In the genomic region with DNA sequence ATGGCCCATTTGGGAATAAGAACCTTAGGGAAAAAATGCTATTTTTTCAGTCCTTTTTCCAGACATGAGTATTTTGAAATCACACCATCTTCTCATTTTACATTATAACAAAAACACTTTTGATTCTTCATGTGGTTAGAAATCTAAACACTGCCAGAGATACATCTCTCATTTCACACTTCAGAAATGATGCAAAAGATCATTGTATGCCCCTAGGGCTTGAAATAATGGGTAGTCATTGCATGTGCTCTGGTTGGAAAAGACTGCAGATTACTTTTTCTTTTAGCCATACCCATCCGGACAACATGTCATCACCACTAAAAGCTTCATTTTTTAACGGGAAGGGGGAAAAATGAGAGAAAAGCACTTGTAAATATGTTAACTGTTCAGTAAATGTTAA, we compare ENCODE assay signal across 14 cellular contexts.
DNase-seq lines count a peak whose midpoint lies in the region; ATAC-seq and TF ChIP-seq lines count a peak whose summit lies in the region.
"Had no signal": no experiment of that assay in that cellular context is flagged by ENCODE, and none has a peak within 500 bp of the region (broad histone marks: within the 10 kb centered on the region; RNA-seq: fewer than 3 reads in every experiment).

No MANE protein-coding gene starts in this region.

- peak; percentile 74 for DNase-seq in MCF 10A (ENCODE audit: unreplicated experiment)
- no peak for DNase-seq in breast epithelium (ENCODE audit: low spot score in 2 of 2)
- DNase-seq in SK-N-MC (ENCODE audit: low read depth, low spot score) = peak; percentile 45
- DNase-seq in fibroblast of peridontal ligament (ENCODE audit: extremely low read depth) = peak; percentile 23
- no peak for DNase-seq in stimulated activated CD4-positive, alpha-beta T cell treated with anti-CD3 and anti-CD28 coated beads, Interleukin-2, amount 100 ng/mL, for 48 hours
- DNase-seq in mucosa of descending colon = no peak
- no peak for DNase-seq in AG08395 (ENCODE audit: low spot score)
- DNase-seq: 8988T; Calu3; CD4-positive, CD25-positive, alpha-beta regulatory T cell; DMS 273 treated with DMSO at 0.1 percent for 48 hours; GOT3; H9 had no signal

- H3K9me3 ChIP-seq in breast epithelium (no peaks in the 10 kb centered on the region), SK-N-MC (ENCODE audit: low read depth, low read length) (no peaks in the 10 kb centered on the region), mucosa of descending colon (no peaks in the 10 kb centered on the region)
- H3K9me3 ChIP-seq: BLaER1 treated with 17β-estradiol and CSF1 and Interleukin-3, amounts not matched to agents 10 nM and 100 nM had no signal

- no peak overlapping the region for H3K4me3 Mint-ChIP-seq in MCF 10A (ENCODE audit: unreplicated experiment)
- H3K4me3 Mint-ChIP-seq: CD4-positive, CD25-positive, alpha-beta regulatory T cell; H9 had no signal

- no TSS peak for BruUV-seq in MCF 10A (replicated peaks; lab: Mats Ljungman, UMichigan)

- H3K27ac Mint-ChIP-seq in MCF 10A (ENCODE audit: low read depth, unreplicated experiment) = no peak overlapping the region
- H3K27ac Mint-ChIP-seq: CD4-positive, CD25-positive, alpha-beta regulatory T cell had no signal

- H3K27ac ChIP-seq in breast epithelium = no peak overlapping the region
- H3K27ac ChIP-seq in SK-N-MC = peak overlapping the region; percentile 78
- H3K27ac ChIP-seq: BLaER1 treated with 17β-estradiol and CSF1 and Interleukin-3, amounts not matched to agents 10 nM and 100 nM had no signal

- no peak for TF ChIP-seq CTCF in MCF 10A (IDR thresholded peaks at IDR 0.05; ENCODE audit: unreplicated experiment)
- TF ChIP-seq CTCF in breast epithelium (IDR thresholded peaks at IDR 0.05) = no peak
- TF ChIP-seq CTCF in mucosa of descending colon (IDR thresholded peaks at IDR 0.05) = no peak

- POLR2A ChIA-PET in MCF 10A (lab: Yijun Ruan, JAX) = no interaction called here

- TF ChIP-seq POLR2A in breast epithelium (IDR thresholded peaks at IDR 0.05) = no peak

- CTCF ChIA-PET in MCF 10A (lab: Yijun Ruan, JAX) = no interaction called here

- H3K36me3 Mint-ChIP-seq in MCF 10A (ENCODE audit: insufficient read depth, unreplicated experiment) = no peaks in the 10 kb centered on the region
- H3K36me3 Mint-ChIP-seq: CD4-positive, CD25-positive, alpha-beta regulatory T cell had no signal

- H3K27me3 ChIP-seq in breast epithelium = no peaks in the 10 kb centered on the region
- H3K27me3 ChIP-seq: BLaER1 treated with 17β-estradiol and CSF1 and Interleukin-3, amounts not matched to agents 10 nM and 100 nM had no signal

- no peak for ATAC-seq in mucosa of descending colon

- H3K4me1 Mint-ChIP-seq in MCF 10A (ENCODE audit: insufficient read depth, unreplicated experiment) = peaks cover 14% of the 10 kb centered on the region
- H3K4me1 Mint-ChIP-seq: CD4-positive, CD25-positive, alpha-beta regulatory T cell had no signal

- no peaks in the 10 kb centered on the region for H3K27me3 Mint-ChIP-seq in MCF 10A (ENCODE audit: insufficient read depth, unreplicated experiment)
- H3K27me3 Mint-ChIP-seq: CD4-positive, CD25-positive, alpha-beta regulatory T cell had no signal

- H3K36me3 ChIP-seq in breast epithelium (no peaks in the 10 kb centered on the region), SK-N-MC (ENCODE audit: insufficient read depth, low read length) (no peaks in the 10 kb centered on the region), mucosa of descending colon (ENCODE audit: low read depth) (no peaks in the 10 kb centered on the region)
- H3K36me3 ChIP-seq: BLaER1 treated with 17β-estradiol and CSF1 and Interleukin-3, amounts not matched to agents 10 nM and 100 nM had no signal

- H3K4me3 ChIP-seq in breast epithelium (no peak overlapping the region), SK-N-MC (peak overlapping the region; percentile 31), mucosa of descending colon (no peak overlapping the region)
- H3K4me3 ChIP-seq: BLaER1 treated with 17β-estradiol and CSF1 and Interleukin-3, amounts not matched to agents 10 nM and 100 nM had no signal

- H3K4me1 ChIP-seq in breast epithelium (no peaks in the 10 kb centered on the region), mucosa of descending colon (ENCODE audit: low read depth) (no peaks in the 10 kb centered on the region)
- H3K4me1 ChIP-seq: BLaER1 treated with 17β-estradiol and CSF1 and Interleukin-3, amounts not matched to agents 10 nM and 100 nM had no signal

- intact Hi-C loops in MCF 10A (cut with micrococcal nuclease) (no loop called here), breast epithelium (cut with DNase I; ENCODE audit: low total_unique reads) (no loop called here), mucosa of descending colon (cut with DNase I, micrococcal nuclease) (no loop called here)

- H3K9me3 Mint-ChIP-seq in MCF 10A (ENCODE audit: unreplicated experiment) = no peaks in the 10 kb centered on the region
- H3K9me3 Mint-ChIP-seq: H9 had no signal

- no peak overlapping the region for H3K9ac ChIP-seq in SK-N-MC (ENCODE audit: insufficient read length)
- H3K9ac ChIP-seq: BLaER1 treated with 17β-estradiol and CSF1 and Interleukin-3, amounts not matched to agents 10 nM and 100 nM had no signal

Comparison
In these comparisons a context has a peak if more than half of its experiments do, and no peak if none do; other contexts are left out.
1. DNase-seq: peak in MCF 10A (single experiment), SK-N-MC (single experiment) and fibroblast of peridontal ligament (single experiment); none in breast epithelium (0 of 2), stimulated activated CD4-positive, alpha-beta T cell treated with anti-CD3 and anti-CD28 coated beads, Interleukin-2, amount 100 ng/mL, for 48 hours (0 of 2), mucosa of descending colon (0 of 3) and AG08395 (single experiment).